In the genomic region with DNA sequence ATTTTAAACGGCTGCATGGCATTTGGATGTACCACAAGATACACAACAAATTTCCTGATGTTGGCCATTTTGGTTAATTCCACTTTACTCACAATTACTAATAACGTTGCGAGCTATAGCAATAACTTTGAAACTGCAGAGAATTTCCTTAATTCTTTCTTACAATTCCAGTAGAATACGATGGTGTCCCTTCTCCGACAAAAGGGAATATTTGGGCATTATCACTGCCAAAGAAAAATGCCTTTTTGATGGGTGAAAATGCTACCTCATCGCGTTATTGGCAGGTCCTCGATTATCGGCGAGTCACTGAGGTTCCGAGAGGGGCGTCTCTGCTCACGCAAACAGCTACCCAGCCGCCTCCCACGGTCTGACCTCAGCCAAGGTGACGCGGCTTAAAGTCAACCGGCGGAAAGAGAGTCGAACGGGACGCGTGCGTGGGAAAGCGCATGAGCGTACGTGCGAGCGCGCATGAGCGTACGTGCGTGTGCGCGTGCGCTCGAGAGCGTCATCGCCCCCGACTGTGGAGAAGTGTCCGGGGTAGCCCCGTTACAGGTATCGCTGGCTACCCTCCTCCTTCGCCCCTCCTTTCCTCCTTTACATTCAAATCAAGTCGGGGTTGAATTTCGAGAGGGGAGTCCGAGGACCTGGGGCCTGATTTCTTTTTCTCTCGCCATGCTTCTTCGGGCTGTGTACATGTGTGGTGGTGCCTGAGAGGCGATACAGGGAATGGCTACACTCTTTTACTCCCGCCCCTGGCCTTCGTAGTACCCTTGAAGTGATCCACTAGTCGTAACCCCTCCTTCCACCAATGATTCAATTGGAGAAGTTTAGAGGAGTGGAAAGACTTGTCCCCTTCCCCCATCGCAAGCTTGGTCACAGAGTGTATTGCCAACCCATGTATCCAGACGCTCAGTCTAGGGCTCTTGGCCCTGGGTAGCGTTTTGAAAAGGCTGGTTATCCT, we compare ENCODE assay signal across 1 cellular context.
TF ChIP-seq lines count a peak whose summit lies in the region.

TSS of gene OXSM (plus strand) at position 495 of the 961 bp plus-strand sequence. CDS start 931 bp downstream, outside the sequence.

TF ChIP-seq in K562, 482 proteins besides CTCF, POLR2A, EP300 and RAD21 (continued from another document and continues in another):
- no peak for TF ChIP-seq FOXO4 (CRISPR knock-in tag; IDR thresholded peaks at IDR 0.05)
- no peak for TF ChIP-seq ZNF561 (CRISPR knock-in tag; conservative IDR thresholded peaks at IDR 0.05)
- TF ChIP-seq CGGBP1 (CRISPR knock-in tag; IDR thresholded peaks at IDR 0.05) = no peak
- no peak; the same call in 1 of the 2 replicates for TF ChIP-seq ZKSCAN1 (IDR thresholded peaks at IDR 0.05; ENCODE audit: low read depth, low read length)
- TF ChIP-seq SMARCE1 (IDR thresholded peaks at IDR 0.05) = peak; percentile 55; the same call in 1 of the 2 replicates
- peak; percentile 76 for TF ChIP-seq DPF2 (IDR thresholded peaks at IDR 0.05)
- no peak; the same call in 1 of the 2 replicates for TF ChIP-seq CBFA2T3 (IDR thresholded peaks at IDR 0.05)
- TF ChIP-seq, protein P1, sequence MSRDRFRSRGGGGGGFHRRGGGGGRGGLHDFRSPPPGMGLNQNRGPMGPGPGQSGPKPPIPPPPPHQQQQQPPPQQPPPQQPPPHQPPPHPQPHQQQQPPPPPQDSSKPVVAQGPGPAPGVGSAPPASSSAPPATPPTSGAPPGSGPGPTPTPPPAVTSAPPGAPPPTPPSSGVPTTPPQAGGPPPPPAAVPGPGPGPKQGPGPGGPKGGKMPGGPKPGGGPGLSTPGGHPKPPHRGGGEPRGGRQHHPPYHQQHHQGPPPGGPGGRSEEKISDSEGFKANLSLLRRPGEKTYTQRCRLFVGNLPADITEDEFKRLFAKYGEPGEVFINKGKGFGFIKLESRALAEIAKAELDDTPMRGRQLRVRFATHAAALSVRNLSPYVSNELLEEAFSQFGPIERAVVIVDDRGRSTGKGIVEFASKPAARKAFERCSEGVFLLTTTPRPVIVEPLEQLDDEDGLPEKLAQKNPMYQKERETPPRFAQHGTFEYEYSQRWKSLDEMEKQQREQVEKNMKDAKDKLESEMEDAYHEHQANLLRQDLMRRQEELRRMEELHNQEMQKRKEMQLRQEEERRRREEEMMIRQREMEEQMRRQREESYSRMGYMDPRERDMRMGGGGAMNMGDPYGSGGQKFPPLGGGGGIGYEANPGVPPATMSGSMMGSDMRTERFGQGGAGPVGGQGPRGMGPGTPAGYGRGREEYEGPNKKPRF (IDR thresholded peaks at IDR 0.05; ENCODE audit: low read depth, low read length) = no peak
- peak in 2 of 3 experiments; percentile 32 to 62 for TF ChIP-seq YY1 (IDR thresholded peaks at IDR 0.05; ENCODE audit: borderline replicate concordance in 1 of 3, control insufficient read depth in 1 of 3, extremely low read depth in 1 of 3, insufficient read depth in 3 of 3, insufficient read length in 1 of 3, insufficient replicate concordance in 2 of 3, low read depth in 1 of 3, low read length in 2 of 3)
- no peak for TF ChIP-seq ZNF778 (CRISPR knock-in tag; IDR thresholded peaks at IDR 0.05)
- no peak for TF ChIP-seq POLR3G (IDR thresholded peaks at IDR 0.05; ENCODE audit: extremely low read depth, insufficient read length, insufficient replicate concordance)
- TF ChIP-seq, protein P2, sequence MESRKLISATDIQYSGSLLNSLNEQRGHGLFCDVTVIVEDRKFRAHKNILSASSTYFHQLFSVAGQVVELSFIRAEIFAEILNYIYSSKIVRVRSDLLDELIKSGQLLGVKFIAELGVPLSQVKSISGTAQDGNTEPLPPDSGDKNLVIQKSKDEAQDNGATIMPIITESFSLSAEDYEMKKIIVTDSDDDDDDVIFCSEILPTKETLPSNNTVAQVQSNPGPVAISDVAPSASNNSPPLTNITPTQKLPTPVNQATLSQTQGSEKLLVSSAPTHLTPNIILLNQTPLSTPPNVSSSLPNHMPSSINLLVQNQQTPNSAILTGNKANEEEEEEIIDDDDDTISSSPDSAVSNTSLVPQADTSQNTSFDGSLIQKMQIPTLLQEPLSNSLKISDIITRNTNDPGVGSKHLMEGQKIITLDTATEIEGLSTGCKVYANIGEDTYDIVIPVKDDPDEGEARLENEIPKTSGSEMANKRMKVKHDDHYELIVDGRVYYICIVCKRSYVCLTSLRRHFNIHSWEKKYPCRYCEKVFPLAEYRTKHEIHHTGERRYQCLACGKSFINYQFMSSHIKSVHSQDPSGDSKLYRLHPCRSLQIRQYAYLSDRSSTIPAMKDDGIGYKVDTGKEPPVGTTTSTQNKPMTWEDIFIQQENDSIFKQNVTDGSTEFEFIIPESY (CRISPR knock-in tag; IDR thresholded peaks at IDR 0.05) = no peak
- no peak for TF ChIP-seq NUFIP1 (IDR thresholded peaks at IDR 0.05; ENCODE audit: partially characterized antibody)
- TF ChIP-seq, protein P3, sequence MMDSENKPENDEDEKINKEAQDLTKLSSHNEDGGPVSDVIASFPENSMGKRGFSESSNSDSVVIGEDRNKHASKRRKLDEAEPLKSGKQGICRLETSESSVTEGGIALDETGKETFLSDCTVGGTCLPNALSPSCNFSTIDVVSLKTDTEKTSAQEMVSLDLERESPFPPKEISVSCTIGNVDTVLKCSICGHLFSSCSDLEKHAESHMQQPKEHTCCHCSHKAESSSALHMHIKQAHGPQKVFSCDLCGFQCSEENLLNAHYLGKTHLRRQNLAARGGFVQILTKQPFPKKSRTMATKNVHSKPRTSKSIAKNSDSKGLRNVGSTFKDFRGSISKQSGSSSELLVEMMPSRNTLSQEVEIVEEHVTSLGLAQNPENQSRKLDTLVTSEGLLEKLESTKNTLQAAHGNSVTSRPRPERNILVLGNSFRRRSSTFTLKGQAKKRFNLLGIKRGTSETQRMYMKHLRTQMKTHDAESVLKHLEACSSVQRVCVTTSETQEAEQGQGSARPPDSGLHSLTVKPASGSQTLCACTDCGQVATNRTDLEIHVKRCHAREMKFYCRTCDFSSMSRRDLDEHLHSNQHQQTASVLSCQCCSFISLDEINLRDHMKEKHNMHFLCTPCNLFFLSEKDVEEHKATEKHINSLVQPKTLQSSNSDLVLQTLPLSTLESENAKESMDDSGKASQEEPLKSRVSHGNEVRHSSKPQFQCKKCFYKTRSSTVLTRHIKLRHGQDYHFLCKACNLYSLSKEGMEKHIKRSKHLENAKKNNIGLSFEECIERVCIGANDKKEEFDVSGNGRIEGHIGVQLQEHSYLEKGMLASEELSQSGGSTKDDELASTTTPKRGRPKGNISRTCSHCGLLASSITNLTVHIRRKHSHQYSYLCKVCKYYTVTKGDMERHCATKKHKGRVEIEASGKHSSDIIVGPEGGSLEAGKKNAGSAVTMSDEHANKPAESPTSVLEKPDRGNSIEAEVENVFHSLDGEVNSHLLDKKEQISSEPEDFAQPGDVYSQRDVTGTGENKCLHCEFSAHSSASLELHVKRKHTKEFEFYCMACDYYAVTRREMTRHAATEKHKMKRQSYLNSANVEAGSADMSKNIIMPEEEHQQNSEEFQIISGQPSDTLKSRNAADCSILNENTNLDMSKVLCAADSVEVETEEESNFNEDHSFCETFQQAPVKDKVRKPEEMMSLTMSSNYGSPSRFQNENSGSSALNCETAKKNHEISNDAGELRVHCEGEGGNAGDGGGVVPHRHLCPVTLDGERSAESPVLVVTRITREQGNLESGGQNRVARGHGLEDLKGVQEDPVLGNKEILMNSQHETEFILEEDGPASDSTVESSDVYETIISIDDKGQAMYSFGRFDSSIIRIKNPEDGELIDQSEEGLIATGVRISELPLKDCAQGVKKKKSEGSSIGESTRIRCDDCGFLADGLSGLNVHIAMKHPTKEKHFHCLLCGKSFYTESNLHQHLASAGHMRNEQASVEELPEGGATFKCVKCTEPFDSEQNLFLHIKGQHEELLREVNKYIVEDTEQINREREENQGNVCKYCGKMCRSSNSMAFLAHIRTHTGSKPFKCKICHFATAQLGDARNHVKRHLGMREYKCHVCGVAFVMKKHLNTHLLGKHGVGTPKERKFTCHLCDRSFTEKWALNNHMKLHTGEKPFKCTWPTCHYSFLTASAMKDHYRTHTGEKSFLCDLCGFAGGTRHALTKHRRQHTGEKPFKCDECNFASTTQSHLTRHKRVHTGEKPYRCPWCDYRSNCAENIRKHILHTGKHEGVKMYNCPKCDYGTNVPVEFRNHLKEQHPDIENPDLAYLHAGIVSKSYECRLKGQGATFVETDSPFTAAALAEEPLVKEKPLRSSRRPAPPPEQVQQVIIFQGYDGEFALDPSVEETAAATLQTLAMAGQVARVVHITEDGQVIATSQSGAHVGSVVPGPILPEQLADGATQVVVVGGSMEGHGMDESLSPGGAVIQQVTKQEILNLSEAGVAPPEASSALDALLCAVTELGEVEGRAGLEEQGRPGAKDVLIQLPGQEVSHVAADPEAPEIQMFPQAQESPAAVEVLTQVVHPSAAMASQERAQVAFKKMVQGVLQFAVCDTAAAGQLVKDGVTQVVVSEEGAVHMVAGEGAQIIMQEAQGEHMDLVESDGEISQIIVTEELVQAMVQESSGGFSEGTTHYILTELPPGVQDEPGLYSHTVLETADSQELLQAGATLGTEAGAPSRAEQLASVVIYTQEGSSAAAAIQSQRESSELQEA (IDR thresholded peaks at IDR 0.05; ENCODE audit: low read depth) = no peak
- TF ChIP-seq ZNF668 (CRISPR knock-in tag; IDR thresholded peaks at IDR 0.05) = no peak
- peak; percentile 51 for TF ChIP-seq TAF7 (tag; IDR thresholded peaks at IDR 0.05)
- peak; percentile 89 for TF ChIP-seq CREB1 (IDR thresholded peaks at IDR 0.05)
- TF ChIP-seq CREB1 (CRISPR knock-in tag; IDR thresholded peaks at IDR 0.05) = peak; percentile 89
- TF ChIP-seq KDM4B (IDR thresholded peaks at IDR 0.05; ENCODE audit: borderline replicate concordance in 2 of 2, low read depth in 1 of 2) = 0 out of 4 replicates have a peak, but pooled peaks of 1 of the 2 experiments have one; percentile 43
- TF ChIP-seq HOMEZ (CRISPR knock-in tag; IDR thresholded peaks at IDR 0.05) = no peak
- TF ChIP-seq TAF9B (IDR thresholded peaks at IDR 0.05; ENCODE audit: partially characterized antibody) = peak; percentile 79
- TF ChIP-seq ZNF77 (CRISPR knock-in tag; IDR thresholded peaks at IDR 0.05) = no peak
- no peak for TF ChIP-seq TEAD2 (tag; IDR thresholded peaks at IDR 0.05)
- peak; percentile 42; the same call in 1 of the 2 replicates for TF ChIP-seq E2F3 (CRISPR knock-in tag; IDR thresholded peaks at IDR 0.05)
- no peak for TF ChIP-seq ZBTB34 (CRISPR knock-in tag; IDR thresholded peaks at IDR 0.05)
- TF ChIP-seq ILK (tag; IDR thresholded peaks at IDR 0.05; ENCODE audit: borderline replicate concordance, low read depth) = no peak
- peak in 1 of 2 experiments; percentile 16; a peak in 1 of 4 replicates for TF ChIP-seq TRIM24 (IDR thresholded peaks at IDR 0.05)
- no peak for TF ChIP-seq NFIX (CRISPR knock-in tag; IDR thresholded peaks at IDR 0.05; ENCODE audit: low read depth)
- TF ChIP-seq ZNF24 (IDR thresholded peaks at IDR 0.05) = no peak
- peak in 1 of 2 experiments; percentile 48; a peak in 1 of 3 replicates for TF ChIP-seq CBX3 (IDR thresholded peaks at IDR 0.05; ENCODE audit: borderline replicate concordance in 1 of 2, low read length in 2 of 2)
- TF ChIP-seq GTF3C2 (IDR thresholded peaks at IDR 0.05; ENCODE audit: borderline replicate concordance, extremely low read depth, insufficient read length) = no peak
